In the genomic region with DNA sequence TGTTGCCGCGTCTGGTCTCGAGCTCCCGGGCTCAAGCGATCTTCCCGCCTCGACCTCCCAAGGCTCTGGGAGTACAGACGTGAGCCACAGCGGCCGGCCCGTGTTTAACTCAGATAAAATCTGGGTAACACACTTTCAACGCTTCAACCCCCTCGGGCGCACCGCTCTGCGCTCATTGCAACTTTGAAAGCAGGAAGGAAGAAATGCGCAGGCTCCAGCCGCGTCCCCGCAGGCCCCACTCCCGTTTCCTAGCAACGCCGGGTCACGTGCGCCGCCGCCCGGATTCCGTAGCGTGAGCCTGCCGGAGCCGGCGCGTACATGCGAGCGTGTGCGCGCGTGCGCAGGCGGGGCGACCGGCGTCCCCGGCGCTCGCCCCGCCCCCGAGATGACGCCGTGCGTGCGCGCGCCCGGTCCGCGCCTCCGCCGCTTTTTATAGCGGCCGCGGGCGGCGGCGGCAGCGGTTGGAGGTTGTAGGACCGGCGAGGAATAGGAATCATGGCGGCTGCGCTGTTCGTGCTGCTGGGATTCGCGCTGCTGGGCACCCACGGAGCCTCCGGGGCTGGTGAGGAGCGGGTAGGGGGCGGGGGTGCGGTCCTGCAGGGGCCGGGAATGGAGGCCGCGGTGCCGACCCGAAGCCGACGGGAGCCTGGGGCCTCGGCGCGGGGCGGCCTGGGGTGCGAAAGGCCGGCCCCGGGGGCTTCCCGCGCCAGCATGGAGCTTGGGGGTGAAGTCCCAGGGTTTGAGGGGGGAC, we compare ENCODE assay signal across 1 cellular context.
A peak's percentile ranks its signal among the peaks of the same experiment; 100 is the strongest.
TF ChIP-seq lines count a peak whose summit lies in the region.

TSS of gene BSG (plus strand) at position 457 of the 751 bp plus-strand sequence. CDS start at position 496, 39 bp downstream.

TF ChIP-seq in HEK293, 187 proteins besides CTCF, POLR2A, EP300 and RAD21 (continued from another document and continues in another):
- TF ChIP-seq, protein P1, sequence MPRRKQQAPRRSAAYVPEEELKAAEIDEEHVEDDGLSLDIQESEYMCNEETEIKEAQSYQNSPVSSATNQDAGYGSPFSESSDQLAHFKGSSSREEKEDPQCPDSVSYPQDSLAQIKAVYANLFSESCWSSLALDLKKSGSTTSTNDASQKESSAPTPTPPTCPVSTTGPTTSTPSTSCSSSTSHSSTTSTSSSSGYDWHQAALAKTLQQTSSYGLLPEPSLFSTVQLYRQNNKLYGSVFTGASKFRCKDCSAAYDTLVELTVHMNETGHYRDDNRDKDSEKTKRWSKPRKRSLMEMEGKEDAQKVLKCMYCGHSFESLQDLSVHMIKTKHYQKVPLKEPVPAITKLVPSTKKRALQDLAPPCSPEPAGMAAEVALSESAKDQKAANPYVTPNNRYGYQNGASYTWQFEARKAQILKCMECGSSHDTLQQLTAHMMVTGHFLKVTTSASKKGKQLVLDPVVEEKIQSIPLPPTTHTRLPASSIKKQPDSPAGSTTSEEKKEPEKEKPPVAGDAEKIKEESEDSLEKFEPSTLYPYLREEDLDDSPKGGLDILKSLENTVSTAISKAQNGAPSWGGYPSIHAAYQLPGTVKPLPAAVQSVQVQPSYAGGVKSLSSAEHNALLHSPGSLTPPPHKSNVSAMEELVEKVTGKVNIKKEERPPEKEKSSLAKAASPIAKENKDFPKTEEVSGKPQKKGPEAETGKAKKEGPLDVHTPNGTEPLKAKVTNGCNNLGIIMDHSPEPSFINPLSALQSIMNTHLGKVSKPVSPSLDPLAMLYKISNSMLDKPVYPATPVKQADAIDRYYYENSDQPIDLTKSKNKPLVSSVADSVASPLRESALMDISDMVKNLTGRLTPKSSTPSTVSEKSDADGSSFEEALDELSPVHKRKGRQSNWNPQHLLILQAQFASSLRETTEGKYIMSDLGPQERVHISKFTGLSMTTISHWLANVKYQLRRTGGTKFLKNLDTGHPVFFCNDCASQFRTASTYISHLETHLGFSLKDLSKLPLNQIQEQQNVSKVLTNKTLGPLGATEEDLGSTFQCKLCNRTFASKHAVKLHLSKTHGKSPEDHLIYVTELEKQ (tag by site-specific recombination; IDR thresholded peaks at IDR 0.05; ENCODE audit: borderline replicate concordance), result no peak
- no peak for TF ChIP-seq ZNF449 (tag by site-specific recombination; IDR thresholded peaks at IDR 0.05)
- TF ChIP-seq ZBTB7A (tag by site-specific recombination; IDR thresholded peaks at IDR 0.05; ENCODE audit: low read depth), result no peak
- TF ChIP-seq ZNF785 (tag by site-specific recombination; IDR thresholded peaks at IDR 0.05), result no peak
- no peak for TF ChIP-seq ZNF544 (tag by site-specific recombination; IDR thresholded peaks at IDR 0.05)
- no peak for TF ChIP-seq ZNF10 (tag by site-specific recombination; IDR thresholded peaks at IDR 0.05)
- no peak for TF ChIP-seq KLF1 (tag by site-specific recombination; IDR thresholded peaks at IDR 0.05)
- TF ChIP-seq, protein P2, sequence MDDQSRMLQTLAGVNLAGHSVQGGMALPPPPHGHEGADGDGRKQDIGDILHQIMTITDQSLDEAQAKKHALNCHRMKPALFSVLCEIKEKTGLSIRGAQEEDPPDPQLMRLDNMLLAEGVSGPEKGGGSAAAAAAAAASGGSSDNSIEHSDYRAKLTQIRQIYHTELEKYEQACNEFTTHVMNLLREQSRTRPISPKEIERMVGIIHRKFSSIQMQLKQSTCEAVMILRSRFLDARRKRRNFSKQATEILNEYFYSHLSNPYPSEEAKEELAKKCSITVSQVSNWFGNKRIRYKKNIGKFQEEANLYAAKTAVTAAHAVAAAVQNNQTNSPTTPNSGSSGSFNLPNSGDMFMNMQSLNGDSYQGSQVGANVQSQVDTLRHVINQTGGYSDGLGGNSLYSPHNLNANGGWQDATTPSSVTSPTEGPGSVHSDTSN (CRISPR knock-in tag; IDR thresholded peaks at IDR 0.05), result no peak
- TF ChIP-seq ZNF707 (tag by site-specific recombination; IDR thresholded peaks at IDR 0.05), result no peak
- TF ChIP-seq, protein P3, sequence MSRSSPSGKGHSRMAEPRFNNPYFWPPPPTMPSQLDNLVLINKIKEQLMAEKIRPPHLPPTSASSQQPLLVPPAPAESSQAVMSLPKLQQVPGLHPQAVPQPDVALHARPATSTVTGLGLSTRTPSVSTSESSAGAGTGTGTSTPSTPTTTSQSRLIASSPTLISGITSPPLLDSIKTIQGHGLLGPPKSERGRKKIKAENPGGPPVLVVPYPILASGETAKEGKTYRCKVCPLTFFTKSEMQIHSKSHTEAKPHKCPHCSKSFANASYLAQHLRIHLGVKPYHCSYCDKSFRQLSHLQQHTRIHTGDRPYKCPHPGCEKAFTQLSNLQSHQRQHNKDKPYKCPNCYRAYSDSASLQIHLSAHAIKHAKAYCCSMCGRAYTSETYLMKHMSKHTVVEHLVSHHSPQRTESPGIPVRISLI (tag by site-specific recombination; IDR thresholded peaks at IDR 0.05), result no peak
- no peak for TF ChIP-seq ZNF19 (tag by site-specific recombination; IDR thresholded peaks at IDR 0.05; ENCODE audit: low read depth)
- TF ChIP-seq ZBTB8A (tag by site-specific recombination; IDR thresholded peaks at IDR 0.05), result peak; percentile 45; the same call in 1 of the 2 replicates
- TF ChIP-seq YY1 (tag by site-specific recombination; IDR thresholded peaks at IDR 0.05), result peak; percentile 60
- no peak for TF ChIP-seq KLF9 (tag by site-specific recombination; IDR thresholded peaks at IDR 0.05; ENCODE audit: low read depth)
- TF ChIP-seq ZNF629 (tag by site-specific recombination; IDR thresholded peaks at IDR 0.05), result 0 out of 2 replicates have a peak, but pooled peaks have one; percentile 23
- TF ChIP-seq, protein P4, sequence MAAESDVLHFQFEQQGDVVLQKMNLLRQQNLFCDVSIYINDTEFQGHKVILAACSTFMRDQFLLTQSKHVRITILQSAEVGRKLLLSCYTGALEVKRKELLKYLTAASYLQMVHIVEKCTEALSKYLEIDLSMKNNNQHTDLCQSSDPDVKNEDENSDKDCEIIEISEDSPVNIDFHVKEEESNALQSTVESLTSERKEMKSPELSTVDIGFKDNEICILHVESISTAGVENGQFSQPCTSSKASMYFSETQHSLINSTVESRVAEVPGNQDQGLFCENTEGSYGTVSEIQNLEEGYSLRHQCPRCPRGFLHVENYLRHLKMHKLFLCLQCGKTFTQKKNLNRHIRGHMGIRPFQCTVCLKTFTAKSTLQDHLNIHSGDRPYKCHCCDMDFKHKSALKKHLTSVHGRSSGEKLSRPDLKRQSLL (tag by site-specific recombination; IDR thresholded peaks at IDR 0.05), result peak; percentile 71; the same call in 1 of the 2 replicates
- no peak for TF ChIP-seq ZNF394 (tag by site-specific recombination; IDR thresholded peaks at IDR 0.05; ENCODE audit: borderline replicate concordance)
- TF ChIP-seq ZNF704 (tag by site-specific recombination; IDR thresholded peaks at IDR 0.05), result no peak
- no peak for TF ChIP-seq ZNF146 (tag by site-specific recombination; IDR thresholded peaks at IDR 0.05)
- no peak for TF ChIP-seq ZNF48 (tag by site-specific recombination; IDR thresholded peaks at IDR 0.05)
- no peak for TF ChIP-seq ZFP69B (tag by site-specific recombination; IDR thresholded peaks at IDR 0.05)
- TF ChIP-seq ZFHX2 (tag by site-specific recombination; conservative IDR thresholded peaks at IDR 0.05), result no peak
- TF ChIP-seq HOXA7 (CRISPR knock-in tag; IDR thresholded peaks at IDR 0.05; ENCODE audit: borderline replicate concordance), result no peak
- TF ChIP-seq, protein P5, sequence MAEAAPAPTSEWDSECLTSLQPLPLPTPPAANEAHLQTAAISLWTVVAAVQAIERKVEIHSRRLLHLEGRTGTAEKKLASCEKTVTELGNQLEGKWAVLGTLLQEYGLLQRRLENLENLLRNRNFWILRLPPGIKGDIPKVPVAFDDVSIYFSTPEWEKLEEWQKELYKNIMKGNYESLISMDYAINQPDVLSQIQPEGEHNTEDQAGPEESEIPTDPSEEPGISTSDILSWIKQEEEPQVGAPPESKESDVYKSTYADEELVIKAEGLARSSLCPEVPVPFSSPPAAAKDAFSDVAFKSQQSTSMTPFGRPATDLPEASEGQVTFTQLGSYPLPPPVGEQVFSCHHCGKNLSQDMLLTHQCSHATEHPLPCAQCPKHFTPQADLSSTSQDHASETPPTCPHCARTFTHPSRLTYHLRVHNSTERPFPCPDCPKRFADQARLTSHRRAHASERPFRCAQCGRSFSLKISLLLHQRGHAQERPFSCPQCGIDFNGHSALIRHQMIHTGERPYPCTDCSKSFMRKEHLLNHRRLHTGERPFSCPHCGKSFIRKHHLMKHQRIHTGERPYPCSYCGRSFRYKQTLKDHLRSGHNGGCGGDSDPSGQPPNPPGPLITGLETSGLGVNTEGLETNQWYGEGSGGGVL (tag by site-specific recombination; IDR thresholded peaks at IDR 0.05), result 0 out of 2 replicates have a peak, but pooled peaks have one; percentile 17
- no peak for TF ChIP-seq ZNF148 (tag by site-specific recombination; IDR thresholded peaks at IDR 0.05; ENCODE audit: borderline replicate concordance)
- TF ChIP-seq SP2 (tag by site-specific recombination; IDR thresholded peaks at IDR 0.05), result peak; percentile 32; the same call in 1 of the 2 replicates
- TF ChIP-seq, protein P6, sequence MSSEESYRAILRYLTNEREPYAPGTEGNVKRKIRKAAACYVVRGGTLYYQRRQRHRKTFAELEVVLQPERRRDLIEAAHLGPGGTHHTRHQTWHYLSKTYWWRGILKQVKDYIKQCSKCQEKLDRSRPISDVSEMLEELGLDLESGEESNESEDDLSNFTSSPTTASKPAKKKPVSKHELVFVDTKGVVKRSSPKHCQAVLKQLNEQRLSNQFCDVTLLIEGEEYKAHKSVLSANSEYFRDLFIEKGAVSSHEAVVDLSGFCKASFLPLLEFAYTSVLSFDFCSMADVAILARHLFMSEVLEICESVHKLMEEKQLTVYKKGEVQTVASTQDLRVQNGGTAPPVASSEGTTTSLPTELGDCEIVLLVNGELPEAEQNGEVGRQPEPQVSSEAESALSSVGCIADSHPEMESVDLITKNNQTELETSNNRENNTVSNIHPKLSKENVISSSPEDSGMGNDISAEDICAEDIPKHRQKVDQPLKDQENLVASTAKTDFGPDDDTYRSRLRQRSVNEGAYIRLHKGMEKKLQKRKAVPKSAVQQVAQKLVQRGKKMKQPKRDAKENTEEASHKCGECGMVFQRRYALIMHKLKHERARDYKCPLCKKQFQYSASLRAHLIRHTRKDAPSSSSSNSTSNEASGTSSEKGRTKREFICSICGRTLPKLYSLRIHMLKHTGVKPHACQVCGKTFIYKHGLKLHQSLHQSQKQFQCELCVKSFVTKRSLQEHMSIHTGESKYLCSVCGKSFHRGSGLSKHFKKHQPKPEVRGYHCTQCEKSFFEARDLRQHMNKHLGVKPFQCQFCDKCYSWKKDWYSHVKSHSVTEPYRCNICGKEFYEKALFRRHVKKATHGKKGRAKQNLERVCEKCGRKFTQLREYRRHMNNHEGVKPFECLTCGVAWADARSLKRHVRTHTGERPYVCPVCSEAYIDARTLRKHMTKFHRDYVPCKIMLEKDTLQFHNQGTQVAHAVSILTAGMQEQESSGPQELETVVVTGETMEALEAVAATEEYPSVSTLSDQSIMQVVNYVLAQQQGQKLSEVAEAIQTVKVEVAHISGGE (tag by site-specific recombination; conservative IDR thresholded peaks at IDR 0.05; ENCODE audit: low read depth), result peak; percentile 22; the same call in 1 of the 2 replicates
- no peak for TF ChIP-seq ZNF23 (tag by site-specific recombination; IDR thresholded peaks at IDR 0.05; ENCODE audit: borderline replicate concordance)
- no peak for TF ChIP-seq ZNF510 (tag by site-specific recombination; IDR thresholded peaks at IDR 0.05; ENCODE audit: insufficient replicate concordance)
- no peak for TF ChIP-seq ZNF24 (tag by site-specific recombination; IDR thresholded peaks at IDR 0.05)
- no peak for TF ChIP-seq ZNF560 (tag by site-specific recombination; IDR thresholded peaks at IDR 0.05; ENCODE audit: borderline replicate concordance)
- TF ChIP-seq ZNF302 (tag by site-specific recombination; IDR thresholded peaks at IDR 0.05; ENCODE audit: low read depth), result no peak
- TF ChIP-seq KLF7 (tag by site-specific recombination; IDR thresholded peaks at IDR 0.05; ENCODE audit: borderline replicate concordance), result no peak
- TF ChIP-seq ZNF132 (tag by site-specific recombination; IDR thresholded peaks at IDR 0.05; ENCODE audit: borderline replicate concordance), result no peak
- no peak for TF ChIP-seq ZBTB1 (tag by site-specific recombination; IDR thresholded peaks at IDR 0.05)
- no peak for TF ChIP-seq TCF7L2 (IDR thresholded peaks at IDR 0.05; ENCODE audit: borderline replicate concordance, low read depth, low read length)
